Comparison of ENCODE assay signal across 8 cellular contexts in genomic region chr2:191030521-191031154, GRCh38. TPM values are rescaled to one million over a fixed set of nuclear protein-coding genes. Genes with fewer than 3 reads are reported as not detected.
DNase-seq lines count a peak whose midpoint lies in the region; ATAC-seq and TF ChIP-seq lines count a peak whose summit lies in the region.

No MANE protein-coding gene starts in this region.

- H3K18ac ChIP-seq in mesenchymal stem cell (ENCODE audit: low read depth in 1 of 2, low read length in 2 of 2): no peak overlapping the region

- peak; percentile 55 for DNase-seq in stimulated activated CD4-positive, alpha-beta T cell treated with anti-CD3 and anti-CD28 coated beads, Interleukin-4, amount 100 ng/mL, for 24 hours
- no peak for DNase-seq in stimulated activated CD4-positive, alpha-beta T cell treated with anti-CD3 and anti-CD28 coated beads, Interleukin-4, amount 100 ng/mL, for 1 hour
- DNase-seq in RKO (ENCODE audit: low spot score): peak; percentile 54
- peak; percentile 48 for DNase-seq in cerebellar cortex (ENCODE audit: low spot score)
- DNase-seq in mesenchymal stem cell: peak; percentile 63

- no peak overlapping the region for H2AFZ ChIP-seq in mesenchymal stem cell (ENCODE audit: low read depth, low read length)

- TF ChIP-seq RAD21 in Ishikawa (IDR thresholded peaks at IDR 0.05; ENCODE audit: low read depth): peak; percentile 63

- no peak overlapping the region for H4K91ac ChIP-seq in mesenchymal stem cell (ENCODE audit: low read length)

- no peaks in the 10 kb centered on the region for H3K4me1 ChIP-seq in mesenchymal stem cell (ENCODE audit: control insufficient read depth, insufficient read depth, low read depth, low read length)

- no peak for TF ChIP-seq EP300 in Ishikawa (IDR thresholded peaks at IDR 0.05; ENCODE audit: borderline replicate concordance)

- H3K14ac ChIP-seq in mesenchymal stem cell (ENCODE audit: low read length in 2 of 2): no peak overlapping the region

- ATAC-seq in GM21723 (IDR thresholded peaks at IDR 0.05; ENCODE audit: unreplicated experiment) (peak; percentile 98), HG02970 (IDR thresholded peaks at IDR 0.05; ENCODE audit: low FRiP score, unreplicated experiment) (no peak)

- H3K9me3 ChIP-seq in mesenchymal stem cell (ENCODE audit: control insufficient read depth, low read length): no peaks in the 10 kb centered on the region

- H3K4me2 ChIP-seq in mesenchymal stem cell (ENCODE audit: low read length, poor library complexity, severe bottlenecking): no peak overlapping the region

- H4K8ac ChIP-seq in mesenchymal stem cell (ENCODE audit: low read length): no peak overlapping the region

- H3K27ac ChIP-seq in mesenchymal stem cell (ENCODE audit: low read length, poor library complexity, severe bottlenecking): no peak overlapping the region

- no peaks in the 10 kb centered on the region for H3K79me1 ChIP-seq in mesenchymal stem cell (replicated peaks; ENCODE audit: low read length, poor library complexity, severe bottlenecking)

- no peak overlapping the region for H3K4ac ChIP-seq in mesenchymal stem cell (ENCODE audit: low read depth in 1 of 2, low read length in 2 of 2)

- peak overlapping the region; percentile 49 for H3K9ac ChIP-seq in mesenchymal stem cell (ENCODE audit: low read length)

- no peak overlapping the region for H2AK5ac ChIP-seq in mesenchymal stem cell (ENCODE audit: low read length, severe bottlenecking)

- no peak overlapping the region for H2BK120ac ChIP-seq in mesenchymal stem cell (ENCODE audit: low read depth, low read length)

- no peak overlapping the region for H2BK5ac ChIP-seq in mesenchymal stem cell (ENCODE audit: low read depth, low read length, poor library complexity, severe bottlenecking)

- WGBS in mesenchymal stem cell: 62% methylated on average over 7 of the region's 8 CpGs

- H3K4me3 ChIP-seq in mesenchymal stem cell (ENCODE audit: insufficient read depth in 1 of 2, low read depth in 1 of 2, low read length in 2 of 2): no peak overlapping the region

- H2BK12ac ChIP-seq in mesenchymal stem cell (ENCODE audit: low read length in 2 of 2): no peak overlapping the region

- no peaks in the 10 kb centered on the region for H3K27me3 ChIP-seq in mesenchymal stem cell (ENCODE audit: control insufficient read depth in 1 of 2, insufficient read depth in 1 of 2, low read length in 2 of 2)

- H3K23ac ChIP-seq in mesenchymal stem cell (ENCODE audit: low read length in 2 of 2): no peak overlapping the region

- no peak overlapping the region for H2BK15ac ChIP-seq in mesenchymal stem cell (ENCODE audit: low read depth, poor library complexity, severe bottlenecking)

- H3K36me3 ChIP-seq in mesenchymal stem cell (ENCODE audit: control insufficient read depth in 1 of 2, insufficient read depth in 2 of 2, low read depth in 1 of 2, low read length in 2 of 2): peaks cover 0 to 3% of the 10 kb centered on the region in 2 experiments

TF ChIP-seq in Ishikawa, 13 proteins besides CTCF, POLR2A, EP300 and RAD21:
- TF ChIP-seq USF1 (IDR thresholded peaks at IDR 0.05): no peak
- TF ChIP-seq CEBPB (IDR thresholded peaks at IDR 0.05): no peak
- no peak for TF ChIP-seq YY1 (IDR thresholded peaks at IDR 0.05; ENCODE audit: low read depth)
- TF ChIP-seq TEAD4 (IDR thresholded peaks at IDR 0.05): no peak
- no peak for TF ChIP-seq FOXM1 (IDR thresholded peaks at IDR 0.05; ENCODE audit: borderline replicate concordance, low read depth)
- TF ChIP-seq ZBTB7A (IDR thresholded peaks at IDR 0.05; ENCODE audit: low read depth): no peak

RNA-seq across cellular contexts. Expression of gene STAT1, which starts 16.7 kb away (rescaled TPM):
- polyA plus RNA-seq in mesenchymal stem cell (2013, experiment 1 of 2): 77.9 TPM
- polyA plus RNA-seq in mesenchymal stem cell (2013, experiment 2 of 2): 78.1 TPM
